10 cellular contexts compared by ENCODE assay signal in genomic region chr10:74084955-74085354, GRCh38.
DNase-seq lines count a peak whose midpoint lies in the region; ATAC-seq and TF ChIP-seq lines count a peak whose summit lies in the region.
"Had no signal": no experiment of that assay in that cellular context is flagged by ENCODE, and none has a peak within 500 bp of the region (broad histone marks: within the 10 kb centered on the region; RNA-seq: fewer than 3 reads in every experiment).

No MANE protein-coding gene starts in this region.

- TF ChIP-seq CTCF in natural killer cell (IDR thresholded peaks at IDR 0.05): no peak
- TF ChIP-seq CTCF in endodermal cell (conservative IDR thresholded peaks at IDR 0.05): no peak
- TF ChIP-seq CTCF in Caco-2 (IDR thresholded peaks at IDR 0.05; ENCODE audit: insufficient read depth in 1 of 2, low read depth in 1 of 2, low read length in 1 of 2, severe bottlenecking in 1 of 2, unreplicated experiment in 1 of 2): no peak

- no peaks in the 10 kb centered on the region for H3K27me3 ChIP-seq in endodermal cell (ENCODE audit: control insufficient read depth, insufficient read depth, low read length, poor library complexity, severe bottlenecking)
- H3K27me3 ChIP-seq in Caco-2 (replicated peaks; ENCODE audit: control insufficient read depth, insufficient read depth, low read length): no peaks in the 10 kb centered on the region

- H3K4me1 Mint-ChIP-seq in natural killer cell (peaks cover 22 to 36% of the 10 kb centered on the region in 2 donors), endodermal cell (peaks cover 15% of the 10 kb centered on the region), Caco-2 (ENCODE audit: low read depth, unreplicated experiment) (no peaks in the 10 kb centered on the region)

- H3K9me3 ChIP-seq in endodermal cell (ENCODE audit: control insufficient read depth, low read length): no peaks in the 10 kb centered on the region
- H3K9me3 ChIP-seq in Caco-2: no peaks in the 10 kb centered on the region

- H3K27ac ChIP-seq in endodermal cell (ENCODE audit: low read depth, low read length): no peak overlapping the region

- H3K4me1 ChIP-seq in endodermal cell (ENCODE audit: control insufficient read depth, insufficient read depth, low read length) (no peaks in the 10 kb centered on the region), Caco-2 (peaks cover 6% of the 10 kb centered on the region; the same call in 1 of the 2 replicates)

- intact Hi-C loops in natural killer cell (cut with micrococcal nuclease): no loop called here
- intact Hi-C loops in Caco-2 (cut with micrococcal nuclease; ENCODE audit: unreplicated experiment): loop anchor here (5.0 kb wide), 1 partner anchor 88 kb away; the partner anchor contains the start of gene VCL

- WGBS in endodermal cell (ENCODE audit: insufficient coverage in 1 of 2, insufficient read length in 1 of 2), 2 experiments: 80 to 98% methylated on average over 1 to 3 of the region's 3 CpGs

- no peak overlapping the region for H3K9ac ChIP-seq in endodermal cell (ENCODE audit: extremely low read depth, low read length, poor library complexity, severe bottlenecking)

- ATAC-seq in GM18861 (IDR thresholded peaks at IDR 0.05; ENCODE audit: unreplicated experiment) (peak; percentile 61), GM21390 (IDR thresholded peaks at IDR 0.05; ENCODE audit: unreplicated experiment) (peak; percentile 74), HG03175 (IDR thresholded peaks at IDR 0.05; ENCODE audit: unreplicated experiment) (peak; percentile 83), natural killer cell (peak; percentile 31 to 43 (median 41))

- peak overlapping the region; percentile 72 to 85 for H3K27ac Mint-ChIP-seq in natural killer cell
- H3K27ac Mint-ChIP-seq in endodermal cell: no peak overlapping the region
- no peak overlapping the region for H3K27ac Mint-ChIP-seq in Caco-2 (ENCODE audit: unreplicated experiment)

- DNase-seq in natural killer cell: no peak
- no peak for DNase-seq in EL
- DNase-seq in endodermal cell: no peak
- no peak for DNase-seq in Caco-2
- DNase-seq: DMS153, NCI-H1436 had no signal

- no peaks in the 10 kb centered on the region for H3K27me3 Mint-ChIP-seq in natural killer cell (ENCODE audit: low read depth in 2 of 2)
- no peaks in the 10 kb centered on the region for H3K27me3 Mint-ChIP-seq in endodermal cell (ENCODE audit: insufficient read depth)
- no peaks in the 10 kb centered on the region for H3K27me3 Mint-ChIP-seq in Caco-2 (ENCODE audit: insufficient read depth, unreplicated experiment)

- POLR2A ChIA-PET in Caco-2 (lab: Charles Lee): no interaction called here

- H3K9me3 Mint-ChIP-seq in natural killer cell (no peaks in the 10 kb centered on the region), endodermal cell (no peaks in the 10 kb centered on the region), Caco-2 (ENCODE audit: unreplicated experiment) (no peaks in the 10 kb centered on the region)

- H3K36me3 ChIP-seq in endodermal cell (ENCODE audit: control insufficient read depth, insufficient read depth, low read length) (peaks cover 65% of the 10 kb centered on the region), Caco-2 (ENCODE audit: control insufficient read depth, insufficient read depth, low read length) (no peaks in the 10 kb centered on the region)

- CTCF ChIA-PET in Caco-2 (lab: Charles Lee): no interaction called here

- BruUV-seq in Caco-2 (replicated peaks; lab: Mats Ljungman, UMichigan): no TSS peak

- peaks cover 16% of the 10 kb centered on the region for H3K36me3 Mint-ChIP-seq in natural killer cell
- peaks cover 56% of the 10 kb centered on the region for H3K36me3 Mint-ChIP-seq in endodermal cell (ENCODE audit: low read depth)
- peaks cover 43% of the 10 kb centered on the region for H3K36me3 Mint-ChIP-seq in Caco-2 (ENCODE audit: insufficient read depth, unreplicated experiment)

- peak overlapping the region; percentile 13 for H3K4me3 Mint-ChIP-seq in natural killer cell
- no peak overlapping the region for H3K4me3 Mint-ChIP-seq in endodermal cell
- no peak overlapping the region for H3K4me3 Mint-ChIP-seq in Caco-2 (ENCODE audit: unreplicated experiment)

- H3K4me3 ChIP-seq in endodermal cell (ENCODE audit: low read length) (no peak overlapping the region), Caco-2 (ENCODE audit: low read depth, low read length) (no peak overlapping the region)
- H3K4me3 ChIP-seq: skin epidermis had no signal

Comparison
In these comparisons a context has a peak if more than half of its experiments do, and no peak if none do; other contexts are left out.
1. H3K27ac Mint-ChIP-seq: peak in natural killer cell (2 of 2); none in endodermal cell (single experiment) and Caco-2 (single experiment).
2. Peak in every context shown above with its lines, with median percentiles within 50 percentile points of each other: ATAC-seq.